Comparison of ENCODE assay signal across 9 cellular contexts in genomic region chr18:77248873-77249582, GRCh38. TPM values are rescaled to one million over a fixed set of nuclear protein-coding genes. Genes with fewer than 3 reads are reported as not detected.
DNase-seq lines count a peak whose midpoint lies in the region; ATAC-seq and TF ChIP-seq lines count a peak whose summit lies in the region.
"Had no signal": no experiment of that assay in that cellular context is flagged by ENCODE, and none has a peak within 500 bp of the region (broad histone marks: within the 10 kb centered on the region; RNA-seq: fewer than 3 reads in every experiment).

No MANE protein-coding gene starts in this region.

- 5 to 14% methylated on average over 9 to 14 of the region's 22 CpGs for WGBS in gastroesophageal sphincter (ENCODE audit: low coverage in 1 of 2), 2 donors
- 2 to 6% methylated on average over 22 of the region's 22 CpGs for WGBS in sigmoid colon, 2 donors
- WGBS in adrenal gland, 4 donors: 4 to 12% (median 5%) methylated on average over 18 to 22 of the region's 22 CpGs

- no peak overlapping the region for H3K27ac ChIP-seq in gastroesophageal sphincter
- H3K27ac ChIP-seq in sigmoid colon: no peak overlapping the region
- peak overlapping the region in 1 of 5 donors; percentile 38 for H3K27ac ChIP-seq in adrenal gland
- H3K27ac ChIP-seq: ovary had no signal

- no peak for TF ChIP-seq CTCF in WTC11 (IDR thresholded peaks at IDR 0.05)
- TF ChIP-seq CTCF in gastroesophageal sphincter (IDR thresholded peaks at IDR 0.05): no peak
- no peak for TF ChIP-seq CTCF in sigmoid colon (IDR thresholded peaks at IDR 0.05)
- TF ChIP-seq CTCF in adrenal gland (IDR thresholded peaks at IDR 0.05): no peak

- POLR2A ChIA-PET in WTC11 (lab: Charles Lee): no interaction called here

- H3K4me1 Mint-ChIP-seq in WTC11: peaks cover 22% of the 10 kb centered on the region

- H3K36me3 Mint-ChIP-seq in WTC11: peaks cover 17% of the 10 kb centered on the region

- no peak for TF ChIP-seq EP300 in gastroesophageal sphincter (IDR thresholded peaks at IDR 0.05)
- TF ChIP-seq EP300 in sigmoid colon (IDR thresholded peaks at IDR 0.05): no peak

- peaks cover 10% of the 10 kb centered on the region; the same call in 1 of the 2 replicates for H3K4me1 ChIP-seq in ES-I3 (ENCODE audit: insufficient read depth, low read length)
- peaks cover 0 to 29% (median 11%) of the 10 kb centered on the region in 3 donors for H3K4me1 ChIP-seq in gastroesophageal sphincter
- peaks cover 0 to 25% (median 21%) of the 10 kb centered on the region in 4 donors for H3K4me1 ChIP-seq in sigmoid colon
- no peaks in the 10 kb centered on the region for H3K4me1 ChIP-seq in adrenal gland (replicated peaks in 1 of 2)

- TF ChIP-seq POLR2A in gastroesophageal sphincter (IDR thresholded peaks at IDR 0.05) (no peak), sigmoid colon (IDR thresholded peaks at IDR 0.05) (no peak), adrenal gland (IDR thresholded peaks at IDR 0.05) (no peak)

- peak; percentile 12 for ATAC-seq in WTC11
- ATAC-seq in gastroesophageal sphincter: no peak

- H3K27me3 Mint-ChIP-seq in WTC11 (ENCODE audit: low read depth): peaks cover 78% of the 10 kb centered on the region

- H3K36me3 ChIP-seq in ES-I3 (ENCODE audit: insufficient read depth, low read length) (no peaks in the 10 kb centered on the region), gastroesophageal sphincter (no peaks in the 10 kb centered on the region), sigmoid colon (no peaks in the 10 kb centered on the region), adrenal gland (replicated peaks in 1 of 2) (no peaks in the 10 kb centered on the region)
- H3K36me3 ChIP-seq: ovary had no signal

- no peak overlapping the region for H3K27ac Mint-ChIP-seq in WTC11

- DNase-seq in WTC11 (ENCODE audit: low spot score): no peak
- DNase-seq in sigmoid colon: no peak
- DNase-seq in NCI-H82 treated with DMSO at 0.1 percent for 48 hours (lab: John Stamatoyannopoulos, UW; ENCODE audit: unreplicated experiment): no peak
- no peak for DNase-seq in G401 (ENCODE audit: low spot score)
- no peak for DNase-seq in pons (ENCODE audit: low spot score)
- no peak for DNase-seq in adrenal gland
- DNase-seq: ovary had no signal

- H3K9ac ChIP-seq in ES-I3 (ENCODE audit: low read depth, low read length): peak overlapping the region; percentile 68; the same call in 1 of the 2 replicates

- peak overlapping the region; percentile 77 for H3K4me3 Mint-ChIP-seq in WTC11

- in situ Hi-C loops in G401 (cut with HindIII; ENCODE audit: low sequenced_read_pairs): no loop called here

- peak overlapping the region; percentile 17 to 36 for H3K4me3 ChIP-seq in gastroesophageal sphincter
- H3K4me3 ChIP-seq in sigmoid colon: peak overlapping the region in 3 of 4 donors; percentile 32 to 39 (median 33)
- peak overlapping the region in 1 of 4 donors; percentile 41 for H3K4me3 ChIP-seq in adrenal gland
- H3K4me3 ChIP-seq: ovary had no signal

- H3K9me3 ChIP-seq in ES-I3 (ENCODE audit: control insufficient read depth, insufficient read depth, low read length) (peaks cover 2% of the 10 kb centered on the region; the same call in 1 of the 2 replicates), gastroesophageal sphincter (peaks cover 0 to 28% (median 0%) of the 10 kb centered on the region in 3 donors), sigmoid colon (peaks cover 0 to 6% (median 0%) of the 10 kb centered on the region in 4 donors), adrenal gland (replicated peaks in 1 of 3) (no peaks in the 10 kb centered on the region)
- H3K9me3 ChIP-seq: ovary had no signal

- intact Hi-C loops in sigmoid colon (cut with DNase I) (no loop called here), adrenal gland (cut with DNase I) (no loop called here)

- H3K9me3 Mint-ChIP-seq in WTC11: peaks cover 41% of the 10 kb centered on the region

- H3K27me3 ChIP-seq in gastroesophageal sphincter (peaks cover 77% of the 10 kb centered on the region), sigmoid colon (peaks cover 14 to 63% (median 38%) of the 10 kb centered on the region in 3 donors), adrenal gland (peaks cover 31% of the 10 kb centered on the region)
- H3K27me3 ChIP-seq: ovary had no signal

- CTCF ChIA-PET in WTC11 (lab: Charles Lee): interaction anchor here (0.8 to 2.2 kb wide), 3 partner anchors 37 to 104 kb away, joined by 3 to 7 read pairs (median 3); no protein-coding TSS in a partner anchor

TF ChIP-seq in WTC11, 78 proteins besides CTCF, POLR2A, EP300 and RAD21:
- TF ChIP-seq JUN (CRISPR knock-in tag; IDR thresholded peaks at IDR 0.05) (no peak), ZNF121 (CRISPR knock-in tag; IDR thresholded peaks at IDR 0.05) (no peak), ERG (CRISPR knock-in tag; IDR thresholded peaks at IDR 0.05) (no peak), CREB1 (CRISPR knock-in tag; IDR thresholded peaks at IDR 0.05) (no peak), TEAD4 (CRISPR knock-in tag; IDR thresholded peaks at IDR 0.05) (no peak), MXD4 (CRISPR knock-in tag; IDR thresholded peaks at IDR 0.05; ENCODE audit: borderline replicate concordance) (no peak), ZNF317 (CRISPR knock-in tag; IDR thresholded peaks at IDR 0.05; ENCODE audit: borderline replicate concordance, low read depth) (no peak), FOXP4 (CRISPR knock-in tag; IDR thresholded peaks at IDR 0.05) (no peak), ZNF532 (CRISPR knock-in tag; IDR thresholded peaks at IDR 0.05; ENCODE audit: borderline replicate concordance) (no peak), RORB (CRISPR knock-in tag; IDR thresholded peaks at IDR 0.05) (no peak)

RNA-seq across cellular contexts. Expression of gene GALR1, which starts 0.6 kb away (rescaled TPM):
- total RNA-seq in WTC11 (2021) (0.07 to 0.11 TPM (median 0.07 TPM) in 3 replicates), gastroesophageal sphincter (under 1 TPM; 0.12 to 0.62 (median 0.31) TPM), sigmoid colon (under 1 TPM; 0.28 to 0.71 (median 0.44) TPM), adrenal gland (1 to 10 TPM in 3 of 8 donors, under 1 TPM in 1, not detected in 4; 0.11 to 3.5 (median 1.2) TPM)
- polyA plus RNA-seq in sigmoid colon (under 1 TPM in 1 of 3 donors, not detected in 2; 0.16 TPM), adrenal gland (1 to 10 TPM in 1 of 3 donors, under 1 TPM in 2; 0.27 to 1.2 (median 0.64) TPM)
- total RNA-seq in G401 (2014; rRNA removed; shearing (Covaris generic)): not detected in 2 replicates
- polyA plus RNA-seq: ovary had no signal
